1 cellular context compared by ENCODE assay signal in the genomic region with DNA sequence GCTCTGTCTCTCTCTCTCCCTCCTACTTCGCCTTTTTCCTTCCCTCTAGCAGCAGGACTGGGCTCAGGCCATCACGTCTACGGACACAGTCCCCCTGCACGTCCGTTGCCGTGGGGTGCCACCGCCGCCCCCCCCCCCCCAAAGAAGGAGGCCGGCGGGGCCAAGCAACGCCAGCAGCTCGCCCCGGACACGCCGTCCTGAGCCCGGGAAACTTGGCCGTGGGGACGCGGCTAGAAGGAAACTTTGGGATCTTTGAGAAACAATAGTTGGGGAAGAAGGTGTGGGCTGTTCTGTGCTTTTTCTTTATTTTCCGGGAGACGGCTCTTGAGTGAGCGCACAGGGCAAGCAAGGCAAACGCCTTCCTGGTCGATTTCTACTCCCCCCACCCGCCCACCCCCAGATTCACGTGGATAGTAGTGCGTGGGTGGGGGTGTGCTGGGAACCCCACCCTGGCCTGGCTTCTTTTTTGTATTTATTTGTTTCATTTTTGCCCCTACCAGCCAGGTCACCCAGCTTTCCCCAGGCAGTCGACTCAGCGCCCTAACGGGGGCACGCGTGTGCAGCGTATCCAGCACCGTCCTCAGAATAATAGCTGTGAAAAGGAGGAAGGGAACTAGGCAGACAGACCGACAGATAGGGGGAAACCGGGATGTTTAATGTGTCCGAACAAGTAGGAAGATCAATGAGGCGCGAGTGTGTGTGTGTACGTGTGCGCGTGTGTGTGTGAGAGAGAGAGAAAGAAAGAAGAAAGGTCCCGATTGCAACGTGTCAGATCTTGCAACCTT.
TF ChIP-seq lines count a peak whose summit lies in the region.

No MANE protein-coding gene starts in this region.

TF ChIP-seq in HCT116, 20 proteins besides CTCF, POLR2A, EP300 and RAD21 (continued from another document):
- TF ChIP-seq TCF7L2 (IDR thresholded peaks at IDR 0.05; ENCODE audit: borderline replicate concordance, extremely low read depth, insufficient read depth, insufficient read length): peak; percentile 92
TF ChIP-seq in HCT116: peak in this region for 2.
